8 cellular contexts compared by ENCODE assay signal in genomic region chr13:44142540-44142867, GRCh38.
DNase-seq lines count a peak whose midpoint lies in the region; ATAC-seq and TF ChIP-seq lines count a peak whose summit lies in the region.

No MANE protein-coding gene starts in this region.

- H3K4me1 ChIP-seq in breast epithelium (peaks cover 0 to 6% of the 10 kb centered on the region in 2 donors), lung (ENCODE audit: control insufficient read depth in 2 of 2, insufficient read depth in 2 of 2, low read length in 2 of 2) (peaks cover 0 to 2% of the 10 kb centered on the region in 2 donors), uterus (no peaks in the 10 kb centered on the region)

- TF ChIP-seq POLR2A in breast epithelium (IDR thresholded peaks at IDR 0.05) (no peak), uterus (IDR thresholded peaks at IDR 0.05) (no peak)

- H3K4me3 ChIP-seq in breast epithelium (peak overlapping the region; percentile 42 to 67 (median 59)), lung (peak overlapping the region; percentile 34), uterus (peak overlapping the region; percentile 50 to 56)

- DNase-seq in Right ventricle myocardium inferior (ENCODE audit: missing footprints): no peak
- no peak for DNase-seq in cardiac septum (ENCODE audit: low spot score)
- no peak for DNase-seq in breast epithelium (ENCODE audit: low spot score in 2 of 2)
- DNase-seq in lung (ENCODE audit: low spot score): no peak
- DNase-seq in uterus: peak in 1 of 2 donors; percentile 35
- no peak for DNase-seq in NCI-H1694 treated with DMSO at 0.1 percent for 48 hours (lab: John Stamatoyannopoulos, UW)
- no peak for DNase-seq in NCI-H446 treated with DMSO at 0.1 percent for 48 hours (lab: John Stamatoyannopoulos, UW)

- H3K36me3 ChIP-seq in breast epithelium (no peaks in the 10 kb centered on the region), lung (ENCODE audit: control insufficient read depth in 2 of 2, insufficient read depth in 2 of 2, low read length in 2 of 2) (no peaks in the 10 kb centered on the region), uterus (no peaks in the 10 kb centered on the region)

- 6 to 10% methylated on average over 7 of the region's 7 CpGs for WGBS in lung, 2 donors

- ATAC-seq in Right ventricle myocardium inferior (peak; percentile 0), lung (ENCODE audit: insufficient read depth, low FRiP score) (peak; percentile 3), HG03175 (IDR thresholded peaks at IDR 0.05; ENCODE audit: unreplicated experiment) (no peak)

- TF ChIP-seq CTCF in breast epithelium (IDR thresholded peaks at IDR 0.05) (peak in 1 of 3 donors; percentile 5), lung (IDR thresholded peaks at IDR 0.05; ENCODE audit: control extremely low read depth, extremely low read depth) (no peak), uterus (IDR thresholded peaks at IDR 0.05) (peak in 1 of 4 experiments; percentile 3)

- H3K27ac ChIP-seq in breast epithelium (peak overlapping the region; percentile 73 to 97), lung (ENCODE audit: low read depth in 1 of 2, low read length in 1 of 2) (peak overlapping the region; percentile 75 to 93), uterus (peak overlapping the region; percentile 85 to 97)

- intact Hi-C loops in Right ventricle myocardium inferior (cut with DNase I) (loop anchor here (5.0 to 10.0 kb wide), 2 partner anchors 228 to 295 kb away; no protein-coding TSS in a partner anchor), cardiac septum (cut with DNase I) (loop anchor here (2.0 to 5.0 kb wide), 2 partner anchors 90 to 294 kb away; no protein-coding TSS in a partner anchor), breast epithelium (cut with DNase I; ENCODE audit: low total_unique reads) (loop anchor here (10.0 kb wide), 1 partner anchor 88 kb away; no protein-coding TSS in a partner anchor), uterus (cut with DNase I; ENCODE audit: low total_unique reads) (loop anchor here (5.0 kb wide), 1 partner anchor 295 kb away; no protein-coding TSS in a partner anchor)

- H3K27me3 ChIP-seq in breast epithelium (no peaks in the 10 kb centered on the region), lung (ENCODE audit: control insufficient read depth, insufficient read depth) (no peaks in the 10 kb centered on the region), uterus (no peaks in the 10 kb centered on the region)

- H3K9me3 ChIP-seq in breast epithelium: no peaks in the 10 kb centered on the region
- H3K9me3 ChIP-seq in lung (ENCODE audit: control insufficient read depth in 2 of 2, insufficient read depth in 1 of 2, low read length in 1 of 2): no peaks in the 10 kb centered on the region
- H3K9me3 ChIP-seq in uterus: no peaks in the 10 kb centered on the region
